In the genomic region with DNA sequence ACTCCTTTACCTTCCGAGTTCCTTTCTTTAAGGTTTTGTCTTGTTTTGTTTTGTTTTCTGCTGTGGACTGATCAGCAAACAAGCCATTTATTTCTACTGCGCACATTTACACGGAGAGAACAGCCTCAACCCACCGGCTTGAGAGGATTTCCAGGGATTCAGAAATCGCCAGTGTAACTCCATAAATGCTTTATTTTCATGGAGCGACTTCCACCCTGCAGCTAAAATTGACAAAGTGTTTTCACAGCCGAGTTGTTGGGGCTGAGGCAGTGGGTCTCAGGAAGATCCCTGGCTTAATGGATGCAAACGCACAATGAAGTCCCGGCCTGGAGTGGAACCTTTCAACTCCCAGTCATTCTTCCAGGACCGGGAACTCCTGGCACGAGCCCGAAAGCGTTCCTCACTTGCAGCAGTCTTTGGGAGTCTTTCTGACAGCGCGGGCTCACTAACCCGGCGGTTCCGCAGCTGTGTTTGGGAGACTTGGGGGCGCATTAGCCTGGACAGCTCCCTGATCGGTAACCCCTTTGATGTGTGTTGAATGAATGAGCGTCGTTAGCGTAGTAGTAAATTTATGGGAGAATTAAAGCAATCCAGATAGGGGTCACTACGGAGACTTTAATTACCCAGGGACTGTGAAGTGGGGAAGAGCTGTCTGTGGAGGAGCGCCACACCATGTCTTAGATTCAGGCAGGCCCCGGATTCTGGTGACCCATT, we compare ENCODE assay signal across 7 cellular contexts. TPM values are rescaled to one million over a fixed set of nuclear protein-coding genes. Genes with fewer than 3 reads are reported as not detected.
DNase-seq lines count a peak whose midpoint lies in the region; ATAC-seq and TF ChIP-seq lines count a peak whose summit lies in the region.

No MANE protein-coding gene starts in this region.

- peak; percentile 20 for ATAC-seq in GM19043 (IDR thresholded peaks at IDR 0.05; ENCODE audit: low read depth, unreplicated experiment)

- H3K27ac ChIP-seq in colonic mucosa, result no peak overlapping the region
- H3K27ac ChIP-seq in transverse colon, result peak overlapping the region in 3 of 4 donors; percentile 19 to 48 (median 29)

- H3K36me3 ChIP-seq in colonic mucosa (no peaks in the 10 kb centered on the region), transverse colon (no peaks in the 10 kb centered on the region)

- TF ChIP-seq POLR2A in transverse colon (IDR thresholded peaks at IDR 0.05), result no peak

- intact Hi-C loops in colonic mucosa (cut with DNase I), result no loop called here
- intact Hi-C loops in transverse colon (cut with DNase I; ENCODE audit: low total_unique reads), result no loop called here

- H3K9me3 ChIP-seq in colonic mucosa (no peaks in the 10 kb centered on the region), transverse colon (no peaks in the 10 kb centered on the region)

- DNase-seq in Jurkat, Clone E6-1 (ENCODE audit: low read depth, low spot score), result no peak
- DNase-seq in colonic mucosa (peak; percentile 31), lung microvascular endothelial cell (ENCODE audit: low read depth in 2 of 2) (peak; percentile 31 to 41), transverse colon (no peak), mucosa of gallbladder (ENCODE audit: low spot score) (no peak), NCI-H187 (lab: John Stamatoyannopoulos, UW) (no peak)

- H3K4me1 ChIP-seq in colonic mucosa, result no peaks in the 10 kb centered on the region
- peaks cover 14 to 25% (median 16%) of the 10 kb centered on the region in 4 donors for H3K4me1 ChIP-seq in transverse colon

- TF ChIP-seq EP300 in transverse colon (IDR thresholded peaks at IDR 0.05; ENCODE audit: low read depth), result no peak

- TF ChIP-seq CTCF in colonic mucosa (IDR thresholded peaks at IDR 0.05), result no peak
- no peak for TF ChIP-seq CTCF in transverse colon (IDR thresholded peaks at IDR 0.05)

- in situ Hi-C loops in transverse colon (cut with MboI; ENCODE audit: low pct_ligation_motif_present in 1 of 4, low pct_unique_long_range_greater_than_20kb in 1 of 4, low sequenced_read_pairs in 3 of 4), result no loop called here

- H3K27me3 ChIP-seq in colonic mucosa (peaks cover 12% of the 10 kb centered on the region), transverse colon (peaks cover 52% of the 10 kb centered on the region)

- no peak overlapping the region for H3K9ac ChIP-seq in colonic mucosa (ENCODE audit: low read depth in 2 of 2, low read length in 2 of 2)

- H3K4me3 ChIP-seq in Jurkat, Clone E6-1 (ENCODE audit: low read length), result peak overlapping the region; percentile 30
- peak overlapping the region; percentile 30 for H3K4me3 ChIP-seq in colonic mucosa
- peak overlapping the region in 3 of 4 donors; percentile 31 to 55 (median 53) for H3K4me3 ChIP-seq in transverse colon

- WGBS in transverse colon (ENCODE audit: low coverage in 1 of 2), 2 donors, result 10 to 33% methylated on average over 6 to 26 of the region's 26 CpGs

RNA-seq across cellular contexts. Expression of a gene that starts 0.8 kb away (rescaled TPM):
- polyA plus RNA-seq in Jurkat, Clone E6-1 (2012; ENCODE audit: insufficient read depth, insufficient read length), result 0.43 TPM
- 1 to 10 TPM; 6.3 to 8.7 TPM for total RNA-seq in colonic mucosa
- 4.8 and 5.7 TPM in 2 replicates for total RNA-seq in lung microvascular endothelial cell
- total RNA-seq in transverse colon, result 10 to 100 TPM in 1 of 4 donors, 1 to 10 TPM in 3; 2.6 to 19.7 (median 5.4) TPM
- total RNA-seq in mucosa of gallbladder, result 6.2 TPM

Comparison
In these comparisons a context has a peak if more than half of its experiments do, and no peak if none do; other contexts are left out.
1. DNase-seq: peak in colonic mucosa (single experiment) and lung microvascular endothelial cell (2 of 2); none in Jurkat, Clone E6-1 (single experiment), transverse colon (single experiment), mucosa of gallbladder (single experiment) and NCI-H187 (0 of 2).
2. Peak in every context shown above with its lines, with median percentiles within 50 percentile points of each other: H3K4me3 ChIP-seq.